Comparison of ENCODE assay signal across 17 cellular contexts in genomic region chr17:75850928-75851692, GRCh38. TPM values are rescaled to one million over a fixed set of nuclear protein-coding genes. Genes with fewer than 3 reads are reported as not detected.
DNase-seq lines count a peak whose midpoint lies in the region; ATAC-seq lines count a peak whose summit lies in the region.
"Had no signal": no experiment of that assay in that cellular context is flagged by ENCODE, and none has a peak within 500 bp of the region (broad histone marks: within the 10 kb centered on the region; RNA-seq: fewer than 3 reads in every experiment).

No MANE protein-coding gene starts in this region.

- H3K4me3 ChIP-seq in rectal smooth muscle tissue (ENCODE audit: low read length), result no peak overlapping the region
- H3K4me3 ChIP-seq: GM23248 had no signal

- H3K27me3 ChIP-seq in rectal smooth muscle tissue (ENCODE audit: control insufficient read depth, insufficient read depth, low read length), result no peaks in the 10 kb centered on the region

- ATAC-seq in HG03342 (IDR thresholded peaks at IDR 0.05; ENCODE audit: unreplicated experiment) (no peak), GM21367 (IDR thresholded peaks at IDR 0.05; ENCODE audit: unreplicated experiment) (no peak)

- no peak overlapping the region for H3K9ac ChIP-seq in rectal smooth muscle tissue (ENCODE audit: low read length)
- H3K9ac ChIP-seq: GM23248 had no signal

- peak; percentile 7 for DNase-seq in Daoy (ENCODE audit: low read depth)
- DNase-seq in anterior cingulate cortex (lab: John Stamatoyannopoulos, UW), result peak in 47 of 58 donors; percentile 19 to 88 (median 61)
- DNase-seq in hypothalamus (lab: John Stamatoyannopoulos, UW), result peak in 35 of 51 donors; percentile 27 to 78 (median 62)
- DNase-seq in D341Med (ENCODE audit: low spot score), result no peak
- no peak for DNase-seq in A172 (ENCODE audit: low spot score)
- DNase-seq: activated CD4-positive, alpha-beta T cell treated with anti-CD3 and anti-CD28 coated beads, Interleukin-2, amount 10 ng/mL, durations not matched to agents 24 days and 14 days; amniotic stem cell; DMS 273 treated with DMSO at 0.1 percent for 48 hours; effector CD4-positive, alpha-beta T cell; foreskin melanocyte; GM23248; naive B cell; NCI-H82; SHP77 had no signal

- H3K4me1 ChIP-seq in rectal smooth muscle tissue (ENCODE audit: control insufficient read depth, insufficient read depth, low read length), result peaks cover 17% of the 10 kb centered on the region

- H3K36me3 ChIP-seq in rectal smooth muscle tissue (ENCODE audit: control insufficient read depth, insufficient read depth, low read length), result peaks cover 41% of the 10 kb centered on the region

- H3K27ac ChIP-seq in rectal smooth muscle tissue (ENCODE audit: low read depth, low read length), result peak overlapping the region; percentile 70
- H3K27ac ChIP-seq: GM23248 had no signal

RNA-seq across cellular contexts. Expression of gene WBP2, which starts 4.0 kb away (rescaled TPM):
- total RNA-seq in Daoy (2014; rRNA removed; shearing (Covaris generic)), result 17.8 and 21.8 TPM in 2 replicates
- total RNA-seq in A172 (2014; rRNA removed; shearing (Covaris generic)), result 68.5 and 70.0 TPM in 2 replicates

RNA-seq across cellular contexts. Expression of gene UNC13D, which starts 6.9 kb away (rescaled TPM):
- 0.06 and 0.86 TPM in 2 replicates for total RNA-seq in Daoy (2014; rRNA removed; shearing (Covaris generic))
- total RNA-seq in A172 (2014; rRNA removed; shearing (Covaris generic)), result 138 and 372 TPM in 2 replicates

RNA-seq across cellular contexts. Expression of gene TRIM47, which starts 27.3 kb away (rescaled TPM):
- total RNA-seq in Daoy (2014; rRNA removed; shearing (Covaris generic)), result 14.4 and 15.2 TPM in 2 replicates
- total RNA-seq in A172 (2014; rRNA removed; shearing (Covaris generic)), result 159 and 173 TPM in 2 replicates

RNA-seq across cellular contexts. Expression of gene TRIM65, which starts 45.6 kb away (rescaled TPM):
- 15.6 and 24.1 TPM in 2 replicates for total RNA-seq in Daoy (2014; rRNA removed; shearing (Covaris generic))
- total RNA-seq in A172 (2014; rRNA removed; shearing (Covaris generic)), result 32.7 and 41.4 TPM in 2 replicates

RNA-seq across cellular contexts. Expression of gene MRPL38, which starts 53.6 kb away (rescaled TPM):
- total RNA-seq in Daoy (2014; rRNA removed; shearing (Covaris generic)), result 27.7 and 34.8 TPM in 2 replicates
- 55.1 and 58.4 TPM in 2 replicates for total RNA-seq in A172 (2014; rRNA removed; shearing (Covaris generic))

Comparison
In these comparisons a context has a peak if more than half of its experiments do, and no peak if none do; other contexts are left out.
1. DNase-seq: peak in Daoy (single experiment), anterior cingulate cortex (47 of 58) and hypothalamus (35 of 51); none in D341Med (single experiment) and A172 (single experiment).
2. RNA of gene UNC13D, which starts 6.9 kb away (total RNA-seq): 138 to 372 TPM in A172; 0.06 to 0.86 TPM in Daoy; every median in the first group is over 10 times any median in the second.